8 cellular contexts compared by ENCODE assay signal in the genomic region with DNA sequence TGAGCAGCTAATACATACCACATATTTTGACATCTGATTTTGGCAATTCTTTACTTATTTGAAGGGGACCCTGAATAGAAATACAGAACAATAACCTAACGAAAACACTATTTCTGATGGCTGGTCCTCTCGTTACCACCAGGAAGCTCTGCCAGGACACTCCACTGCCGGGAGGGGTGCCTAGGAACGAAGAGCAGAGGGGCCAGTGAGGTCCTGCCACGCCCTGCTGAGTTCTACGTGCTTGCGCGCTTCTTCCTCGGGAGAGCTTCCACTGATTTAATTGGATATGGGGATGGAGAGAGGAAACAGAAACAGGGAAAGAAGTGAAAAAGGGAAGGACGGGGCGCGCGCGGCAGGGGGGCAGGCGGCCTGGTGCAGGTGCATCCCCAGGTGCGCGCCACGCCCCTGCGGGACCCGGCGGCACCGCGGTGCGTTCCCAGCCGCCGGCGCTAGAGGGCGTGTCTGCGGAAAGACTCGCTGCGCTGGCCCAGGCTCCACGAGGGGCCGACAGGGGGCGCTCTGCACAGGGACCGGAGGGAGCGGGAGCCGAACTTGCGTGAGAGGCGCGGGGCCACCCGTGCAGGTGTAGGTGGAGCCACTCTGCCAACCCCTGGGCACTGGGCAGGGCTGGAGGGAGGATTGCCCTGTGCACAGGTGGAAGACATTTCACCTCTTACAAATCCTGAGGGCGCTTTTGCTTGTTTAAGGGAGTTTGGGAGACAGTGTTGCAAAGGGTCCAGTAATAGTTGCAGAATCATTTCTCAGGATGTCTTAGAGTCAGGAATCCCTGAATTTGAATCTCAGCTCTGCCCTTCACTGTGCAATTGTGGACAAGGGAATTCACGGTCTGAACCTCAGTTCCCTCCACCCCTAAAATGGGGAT.
DNase-seq lines count a peak whose midpoint lies in the region; ATAC-seq and TF ChIP-seq lines count a peak whose summit lies in the region.

No MANE protein-coding gene starts in this region.

- H3K36me3 ChIP-seq in CD4-positive, alpha-beta memory T cell (ENCODE audit: insufficient read depth, low read length), result no peaks in the 10 kb centered on the region
- H3K36me3 ChIP-seq in PC-3 (ENCODE audit: low read depth, low read length), result no peaks in the 10 kb centered on the region
- no peaks in the 10 kb centered on the region for H3K36me3 ChIP-seq in PC-9 (ENCODE audit: low read depth)

- peaks cover 3 to 5% of the 10 kb centered on the region in 2 donors for H3K27me3 Mint-ChIP-seq in CD4-positive, alpha-beta memory T cell

- POLR2A ChIA-PET in CD4-positive, alpha-beta memory T cell (lab: Charles Lee; ENCODE audit: partially characterized antibody), result no interaction called here
- POLR2A ChIA-PET in PC-3 (lab: Charles Lee; ENCODE audit: unreplicated experiment), result no interaction called here
- POLR2A ChIA-PET in PC-9 (lab: Charles Lee; ENCODE audit: unreplicated experiment), result no interaction called here

- H3K27ac ChIP-seq in CD4-positive, alpha-beta memory T cell (ENCODE audit: low read depth, low read length), result no peak overlapping the region
- no peak overlapping the region for H3K27ac ChIP-seq in PC-3 (ENCODE audit: low read length)
- H3K27ac ChIP-seq in PC-9, result no peak overlapping the region

- DNase-seq in CD4-positive, alpha-beta memory T cell, result peak; percentile 15 to 55 (median 44)
- DNase-seq in PC-3 (no peak), iPS-NIHi11 (ENCODE audit: low spot score) (peak; percentile 41), NCI-H446 treated with DMSO at 0.1 percent for 48 hours (lab: John Stamatoyannopoulos, UW) (no peak), PC-9 (no peak)
- peak; percentile 63 for DNase-seq in activated naive CD4-positive, alpha-beta T cell treated with anti-CD3 and anti-CD28 coated beads, Interleukin-2, amount 50 U/mL, for 16 hours
- peak; percentile 59 for DNase-seq in stimulated activated CD4-positive, alpha-beta T cell treated with anti-CD3 and anti-CD28 coated beads, Interleukin-4, amount 100 ng/mL, for 24 hours

- H4K20me1 ChIP-seq in PC-3 (ENCODE audit: low read length) (no peaks in the 10 kb centered on the region), PC-9 (ENCODE audit: insufficient read depth) (no peaks in the 10 kb centered on the region)

- H3K36me3 Mint-ChIP-seq in CD4-positive, alpha-beta memory T cell, result no peaks in the 10 kb centered on the region

- H3K79me2 ChIP-seq in PC-3 (ENCODE audit: low read length), result no peaks in the 10 kb centered on the region
- H3K79me2 ChIP-seq in PC-9 (ENCODE audit: low read depth), result no peaks in the 10 kb centered on the region

- intact Hi-C loops in CD4-positive, alpha-beta memory T cell (cut with micrococcal nuclease), result no loop called here
- intact Hi-C loops in PC-3 (cut with micrococcal nuclease) (no loop called here), PC-9 (cut with micrococcal nuclease; ENCODE audit: unreplicated experiment) (no loop called here)

- H3K27me3 ChIP-seq in CD4-positive, alpha-beta memory T cell (ENCODE audit: insufficient read depth, low read length), result no peaks in the 10 kb centered on the region
- H3K27me3 ChIP-seq in PC-3 (ENCODE audit: low read length) (no peaks in the 10 kb centered on the region), PC-9 (ENCODE audit: insufficient read depth, low read depth) (no peaks in the 10 kb centered on the region)

- H3K4me3 Mint-ChIP-seq in CD4-positive, alpha-beta memory T cell, result peak overlapping the region in 1 of 8 donors; percentile 14

- H2AFZ ChIP-seq in PC-3 (ENCODE audit: low read length) (no peak overlapping the region), PC-9 (no peak overlapping the region)

- no peaks in the 10 kb centered on the region for H3K4me1 ChIP-seq in CD4-positive, alpha-beta memory T cell (ENCODE audit: insufficient read depth, low read length)
- H3K4me1 ChIP-seq in PC-3 (ENCODE audit: insufficient read depth, low read length) (peaks cover 19% of the 10 kb centered on the region), PC-9 (replicated peaks; ENCODE audit: insufficient read depth) (no peaks in the 10 kb centered on the region)

- H3K4me1 Mint-ChIP-seq in CD4-positive, alpha-beta memory T cell, result peaks cover 0 to 4% (median 0%) of the 10 kb centered on the region in 4 donors

- no peak overlapping the region for H3K9ac ChIP-seq in PC-3 (ENCODE audit: low read length)

- BruUV-seq in PC-3 (replicated peaks; lab: Mats Ljungman, UMichigan) (no TSS peak), PC-9 (replicated peaks; lab: Mats Ljungman, UMichigan) (no TSS peak)

- peak overlapping the region in 1 of 7 donors; percentile 55 for H3K27ac Mint-ChIP-seq in CD4-positive, alpha-beta memory T cell

- peaks cover 3% of the 10 kb centered on the region for H3F3A ChIP-seq in PC-3 (ENCODE audit: low read length, unreplicated experiment)
- H3F3A ChIP-seq in PC-9 (ENCODE audit: insufficient read depth, low read depth), result no peaks in the 10 kb centered on the region

- no peaks in the 10 kb centered on the region for H3K9me3 ChIP-seq in CD4-positive, alpha-beta memory T cell (ENCODE audit: control insufficient read depth in 1 of 2, low read length in 2 of 2)
- H3K9me3 ChIP-seq in PC-3 (ENCODE audit: low read length), result no peaks in the 10 kb centered on the region
- H3K9me3 ChIP-seq in PC-9 (ENCODE audit: insufficient read depth, low read depth), result no peaks in the 10 kb centered on the region

- H3K4me2 ChIP-seq in PC-3 (ENCODE audit: low read length), result no peak overlapping the region
- no peak overlapping the region for H3K4me2 ChIP-seq in PC-9

- no peaks in the 10 kb centered on the region for H3K9me2 ChIP-seq in PC-3 (replicated peaks; ENCODE audit: low read length)
- no peaks in the 10 kb centered on the region for H3K9me2 ChIP-seq in PC-9 (ENCODE audit: insufficient read depth)

- peak; percentile 51 for TF ChIP-seq CTCF in PC-3 (conservative IDR thresholded peaks at IDR 0.05; ENCODE audit: low read depth, low read length)
- TF ChIP-seq CTCF in PC-9 (conservative IDR thresholded peaks at IDR 0.05), result no peak

- H3K9me3 Mint-ChIP-seq in CD4-positive, alpha-beta memory T cell, result peaks cover 0 to 3% (median 0%) of the 10 kb centered on the region in 8 donors

- CTCF ChIA-PET in CD4-positive, alpha-beta memory T cell (lab: Charles Lee; ENCODE audit: partially characterized antibody), result interaction anchor here (3.3 kb wide), 1 partner anchor 11 kb away, joined by 18 read pairs; no protein-coding TSS in a partner anchor
- CTCF ChIA-PET in PC-3 (lab: Charles Lee) (no interaction called here), PC-9 (lab: Charles Lee) (no interaction called here)

- no peak overlapping the region for H3K4me3 ChIP-seq in CD4-positive, alpha-beta memory T cell (ENCODE audit: low read length in 2 of 2)
- H3K4me3 ChIP-seq in PC-3 (ENCODE audit: low read length) (no peak overlapping the region), PC-9 (no peak overlapping the region)

- ATAC-seq in GM21786 (IDR thresholded peaks at IDR 0.05; ENCODE audit: unreplicated experiment), result peak; percentile 70
- no peak for ATAC-seq in PC-3

Comparison
In these comparisons a context has a peak if more than half of its experiments do, and no peak if none do; other contexts are left out.
1. DNase-seq: peak in CD4-positive, alpha-beta memory T cell (5 of 5), activated naive CD4-positive, alpha-beta T cell treated with anti-CD3 and anti-CD28 coated beads, Interleukin-2, amount 50 U/mL, for 16 hours (single experiment), iPS-NIHi11 (single experiment) and stimulated activated CD4-positive, alpha-beta T cell treated with anti-CD3 and anti-CD28 coated beads, Interleukin-4, amount 100 ng/mL, for 24 hours (single experiment); none in PC-3 (single experiment), NCI-H446 treated with DMSO at 0.1 percent for 48 hours (single experiment) and PC-9 (0 of 2).